In genomic region chr14:56888274-56888673, GRCh38 we compare ENCODE assay signal across 20 cellular contexts.
DNase-seq lines count a peak whose midpoint lies in the region; ATAC-seq and TF ChIP-seq lines count a peak whose summit lies in the region.
"Had no signal": no experiment of that assay in that cellular context is flagged by ENCODE, and none has a peak within 500 bp of the region (broad histone marks: within the 10 kb centered on the region; RNA-seq: fewer than 3 reads in every experiment).

No MANE protein-coding gene starts in this region.

- H3K27me3 ChIP-seq in spleen (replicated peaks in 1 of 7): peaks cover 0 to 25% (median 0%) of the 10 kb centered on the region in 7 donors
- H3K27me3 ChIP-seq: BLaER1, MG63 had no signal

- 63 to 76% (median 69%) methylated on average over 3 of the region's 3 CpGs for WGBS in spleen, 5 donors

- no peaks in the 10 kb centered on the region for H3K9me3 ChIP-seq in spleen
- H3K9me3 ChIP-seq: BLaER1, MG63, SJSA1 had no signal

- no peak for ATAC-seq in HG02763 (IDR thresholded peaks at IDR 0.05; ENCODE audit: unreplicated experiment)

- intact Hi-C loops in spleen (cut with DNase I; ENCODE audit: low total_unique reads): no loop called here

- no peaks in the 10 kb centered on the region for H3K36me3 ChIP-seq in spleen
- H3K36me3 ChIP-seq: BLaER1, MG63, SJSA1 had no signal

- DNase-seq in ELF-1 (ENCODE audit: low read depth, low spot score) (peak; percentile 25), NCI-H82 treated with DMSO at 0.1 percent for 48 hours (lab: John Stamatoyannopoulos, UW; ENCODE audit: unreplicated experiment) (peak; percentile 100), ecto neural progenitor cell (ENCODE audit: low spot score) (peak; percentile 80), retina (peak; percentile 43), DMS 273 (lab: John Stamatoyannopoulos, UW; ENCODE audit: unreplicated experiment) (no peak), spleen (no peak)
- DNase-seq: CD4-positive, CD25-positive, alpha-beta regulatory T cell; GDM1; IMR-90; KG1; MG63; NCI-H1105 treated with DMSO at 0.1 percent for 48 hours; NCI-H146; NCI-H1930; NCI-H446 treated with DMSO at 0.1 percent for 48 hours; Right ventricle myocardium superior; RPMI8226 had no signal

- no peaks in the 10 kb centered on the region for H3K4me1 ChIP-seq in spleen
- H3K4me1 ChIP-seq: BLaER1, SJSA1 had no signal

- no peak for TF ChIP-seq POLR2A in spleen (IDR thresholded peaks at IDR 0.05)

- H3K27ac ChIP-seq in spleen: no peak overlapping the region
- H3K27ac ChIP-seq: BLaER1, SJSA1 had no signal

- no peak for TF ChIP-seq CTCF in spleen (IDR thresholded peaks at IDR 0.05 in 8 of 11, conservative IDR thresholded peaks at IDR 0.05 in 3 of 11)

- no peak overlapping the region for H3K4me3 ChIP-seq in spleen
- H3K4me3 ChIP-seq: BLaER1, MG63, SJSA1 had no signal

Comparison
In these comparisons a context has a peak if more than half of its experiments do, and no peak if none do; other contexts are left out.
1. DNase-seq: peak in ELF-1 (single experiment), NCI-H82 treated with DMSO at 0.1 percent for 48 hours (single experiment), ecto neural progenitor cell (single experiment) and retina (single experiment); none in DMS 273 (single experiment) and spleen (single experiment).